ENCODE assay signal across 8 cellular contexts in genomic region chr17:39153541-39154111, GRCh38.
A peak's percentile ranks its signal among the peaks of the same experiment; 100 is the strongest.
DNase-seq lines count a peak whose midpoint lies in the region; ATAC-seq and TF ChIP-seq lines count a peak whose summit lies in the region.

No MANE protein-coding gene starts in this region.

- ATAC-seq in HG03342 (IDR thresholded peaks at IDR 0.05; ENCODE audit: unreplicated experiment): peak; percentile 44
- no peak for ATAC-seq in HG03095 (IDR thresholded peaks at IDR 0.05; ENCODE audit: unreplicated experiment)

- H3K4me3 ChIP-seq in choroid plexus epithelial cell (ENCODE audit: low read depth, low read length): peak overlapping the region; percentile 86

- TF ChIP-seq CTCF in GM13977 (IDR thresholded peaks at IDR 0.05; ENCODE audit: extremely low read depth, insufficient read depth, missing control alignments) (peak; percentile 12), choroid plexus epithelial cell (conservative IDR thresholded peaks at IDR 0.05; ENCODE audit: low read depth, low read length) (peak; percentile 34)

- DNase-seq in GM13977 (ENCODE audit: low spot score) (peak; percentile 80), NCI-H524 treated with DMSO at 0.1 percent for 48 hours (lab: John Stamatoyannopoulos, UW) (peak; percentile 76), choroid plexus epithelial cell (ENCODE audit: low read depth) (peak; percentile 92), kidney glomerular epithelial cell (lab: John Stamatoyannopoulos, UW) (peak; percentile 93)
- peak; percentile 95 for DNase-seq in activated CD4-positive, alpha-beta T cell treated with anti-CD3 and anti-CD28 coated beads for 48 hours
- peak; percentile 90 to 92 for DNase-seq in stimulated activated CD4-positive, alpha-beta T cell treated with anti-CD3 and anti-CD28 coated beads, Interleukin-15, amount 100 ng/mL, for 1 hour (ENCODE audit: low read depth in 1 of 2, low spot score in 1 of 2)

- in situ Hi-C loops in GM13977 (cut with MboI; ENCODE audit: low pct_unique_long_range_greater_than_20kb, low sequenced_read_pairs, unreplicated experiment): loop anchor here (10.0 kb wide), 1 partner anchor 169 kb away; no protein-coding TSS in a partner anchor
